1 cellular context compared by ENCODE assay signal in genomic region chr6:27545271-27546046, GRCh38.
A peak's percentile ranks its signal among the peaks of the same experiment; 100 is the strongest.
TF ChIP-seq lines count a peak whose summit lies in the region.

No MANE protein-coding gene starts in this region.

TF ChIP-seq in HepG2, 621 proteins besides CTCF, POLR2A, EP300 and RAD21 (continued from another document and continues in another):
- TF ChIP-seq CEBPB (IDR thresholded peaks at IDR 0.05; ENCODE audit: borderline replicate concordance, low read depth, low read length) (peak; percentile 88), SP1 (IDR thresholded peaks at IDR 0.05) (no peak), SP1 (CRISPR knock-in tag; IDR thresholded peaks at IDR 0.05) (no peak; the same call in 1 of the 2 replicates), KDM5A (IDR thresholded peaks at IDR 0.05; ENCODE audit: borderline replicate concordance, low read length) (no peak), ZNF441 (CRISPR knock-in tag; IDR thresholded peaks at IDR 0.05; ENCODE audit: borderline replicate concordance) (peak; percentile 64; the same call in 1 of the 2 replicates), ZBTB39 (CRISPR knock-in tag; IDR thresholded peaks at IDR 0.05) (no peak; the same call in 1 of the 2 replicates), NCOA1 (CRISPR knock-in tag; IDR thresholded peaks at IDR 0.05) (no peak), ATF7 (IDR thresholded peaks at IDR 0.05) (0 out of 2 replicates have a peak, but pooled peaks have one; percentile 12), ATF7 (CRISPR knock-in tag; IDR thresholded peaks at IDR 0.05) (peak; percentile 67; the same call in 1 of the 2 replicates), CENPX (CRISPR knock-in tag; IDR thresholded peaks at IDR 0.05) (no peak), MIXL1 (CRISPR knock-in tag; IDR thresholded peaks at IDR 0.05) (peak; percentile 69; the same call in 1 of the 2 replicates), AGO1 (IDR thresholded peaks at IDR 0.05; ENCODE audit: low read depth, low read length, poor library complexity, severe bottlenecking) (no peak), ZNF20 (CRISPR knock-in tag; IDR thresholded peaks at IDR 0.05) (no peak), SAFB2 (CRISPR knock-in tag; IDR thresholded peaks at IDR 0.05; ENCODE audit: borderline replicate concordance, low read depth) (no peak), ONECUT2 (CRISPR knock-in tag; IDR thresholded peaks at IDR 0.05) (peak; percentile 75; the same call in 1 of the 2 replicates), DR1 (CRISPR knock-in tag; IDR thresholded peaks at IDR 0.05) (peak; percentile 89), PAWR (CRISPR knock-in tag; IDR thresholded peaks at IDR 0.05; ENCODE audit: borderline replicate concordance) (no peak), MAZ (IDR thresholded peaks at IDR 0.05; ENCODE audit: borderline replicate concordance, low read depth, low read length) (no peak), MAZ (CRISPR knock-in tag; IDR thresholded peaks at IDR 0.05; ENCODE audit: low read depth) (0 out of 2 replicates have a peak, but pooled peaks have one; percentile 37), SNAPC4 (CRISPR knock-in tag; IDR thresholded peaks at IDR 0.05) (0 out of 2 replicates have a peak, but pooled peaks have one; percentile 33), SIN3B (IDR thresholded peaks at IDR 0.05; ENCODE audit: low read length) (no peak), MED1 (CRISPR knock-in tag; IDR thresholded peaks at IDR 0.05) (peak; percentile 88), ZBTB44 (CRISPR knock-in tag; IDR thresholded peaks at IDR 0.05) (no peak), GFI1 (CRISPR knock-in tag; IDR thresholded peaks at IDR 0.05; ENCODE audit: borderline replicate concordance) (peak; percentile 36; the same call in 1 of the 2 replicates), ZNF674 (CRISPR knock-in tag; IDR thresholded peaks at IDR 0.05; ENCODE audit: low read depth) (no peak), EED (CRISPR knock-in tag; IDR thresholded peaks at IDR 0.05) (no peak; the same call in 1 of the 2 replicates), ARID4A (CRISPR knock-in tag; IDR thresholded peaks at IDR 0.05; ENCODE audit: borderline replicate concordance) (peak; percentile 59; the same call in 1 of the 2 replicates), NCOA5 (CRISPR knock-in tag; IDR thresholded peaks at IDR 0.05) (no peak), ZNF563 (CRISPR knock-in tag; IDR thresholded peaks at IDR 0.05) (0 out of 2 replicates have a peak, but pooled peaks have one; percentile 20), SOX13 (IDR thresholded peaks at IDR 0.05) (no peak), SOX13 (CRISPR knock-in tag; conservative IDR thresholded peaks at IDR 0.05 in 1 of 2, IDR thresholded peaks at IDR 0.05 in 1 of 2) (peak in 1 of 2 experiments; percentile 49; a peak in 1 of 4 replicates), ZNF672 (CRISPR knock-in tag; IDR thresholded peaks at IDR 0.05) (no peak), PHF21A (CRISPR knock-in tag; IDR thresholded peaks at IDR 0.05) (peak; percentile 77), ATF3 (CRISPR knock-in tag; IDR thresholded peaks at IDR 0.05) (no peak; the same call in 1 of the 2 replicates), SOX6 (IDR thresholded peaks at IDR 0.05) (no peak), SOX6 (CRISPR knock-in tag; IDR thresholded peaks at IDR 0.05) (peak; percentile 75), GLMP (CRISPR knock-in tag; IDR thresholded peaks at IDR 0.05; ENCODE audit: borderline replicate concordance) (no peak), DNMT1 (CRISPR knock-in tag; IDR thresholded peaks at IDR 0.05) (no peak), ZSCAN5A (CRISPR knock-in tag; IDR thresholded peaks at IDR 0.05; ENCODE audit: borderline replicate concordance) (no peak; the same call in 1 of the 2 replicates), ZNF691 (CRISPR knock-in tag; IDR thresholded peaks at IDR 0.05; ENCODE audit: borderline replicate concordance, low read depth) (no peak; the same call in 1 of the 2 replicates), ZNF768 (CRISPR knock-in tag; IDR thresholded peaks at IDR 0.05) (no peak; the same call in 1 of the 2 replicates), ZKSCAN5 (CRISPR knock-in tag; IDR thresholded peaks at IDR 0.05) (no peak), ATM (IDR thresholded peaks at IDR 0.05; ENCODE audit: borderline replicate concordance) (no peak), ZNF629 (CRISPR knock-in tag; conservative IDR thresholded peaks at IDR 0.05) (peak; percentile 85), HDAC6 (IDR thresholded peaks at IDR 0.05; ENCODE audit: low read depth, low read length) (no peak), ZBTB46 (CRISPR knock-in tag; IDR thresholded peaks at IDR 0.05; ENCODE audit: borderline replicate concordance) (no peak), TAF15 (IDR thresholded peaks at IDR 0.05; ENCODE audit: low read depth, low read length, poor library complexity, severe bottlenecking) (no peak), TBP (CRISPR knock-in tag; IDR thresholded peaks at IDR 0.05) (no peak)
